ENCODE assay signal across 1 cellular context in the genomic region with DNA sequence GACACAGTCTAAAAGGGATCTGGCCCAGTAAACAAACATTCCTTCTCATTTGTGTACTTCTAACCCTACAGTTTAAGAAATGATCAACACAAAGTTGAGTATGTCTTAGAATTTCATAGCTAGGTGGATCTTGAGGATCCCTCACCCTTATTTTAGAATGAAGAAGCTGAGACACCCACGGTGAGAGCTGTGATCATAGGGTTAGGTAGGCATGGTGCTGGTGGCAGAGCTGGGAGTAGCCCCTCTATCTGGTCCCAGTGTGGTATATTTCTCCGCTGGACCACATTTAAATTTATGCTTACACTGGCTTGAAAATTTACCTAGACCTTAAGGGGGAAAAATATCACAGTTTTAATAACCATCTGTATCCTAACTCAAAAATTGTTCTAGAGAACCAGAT.
TF ChIP-seq lines count a peak whose summit lies in the region.

No MANE protein-coding gene starts in this region.

TF ChIP-seq in GM23338, 12 proteins besides CTCF, POLR2A, EP300 and RAD21:
- TF ChIP-seq, protein P1, sequence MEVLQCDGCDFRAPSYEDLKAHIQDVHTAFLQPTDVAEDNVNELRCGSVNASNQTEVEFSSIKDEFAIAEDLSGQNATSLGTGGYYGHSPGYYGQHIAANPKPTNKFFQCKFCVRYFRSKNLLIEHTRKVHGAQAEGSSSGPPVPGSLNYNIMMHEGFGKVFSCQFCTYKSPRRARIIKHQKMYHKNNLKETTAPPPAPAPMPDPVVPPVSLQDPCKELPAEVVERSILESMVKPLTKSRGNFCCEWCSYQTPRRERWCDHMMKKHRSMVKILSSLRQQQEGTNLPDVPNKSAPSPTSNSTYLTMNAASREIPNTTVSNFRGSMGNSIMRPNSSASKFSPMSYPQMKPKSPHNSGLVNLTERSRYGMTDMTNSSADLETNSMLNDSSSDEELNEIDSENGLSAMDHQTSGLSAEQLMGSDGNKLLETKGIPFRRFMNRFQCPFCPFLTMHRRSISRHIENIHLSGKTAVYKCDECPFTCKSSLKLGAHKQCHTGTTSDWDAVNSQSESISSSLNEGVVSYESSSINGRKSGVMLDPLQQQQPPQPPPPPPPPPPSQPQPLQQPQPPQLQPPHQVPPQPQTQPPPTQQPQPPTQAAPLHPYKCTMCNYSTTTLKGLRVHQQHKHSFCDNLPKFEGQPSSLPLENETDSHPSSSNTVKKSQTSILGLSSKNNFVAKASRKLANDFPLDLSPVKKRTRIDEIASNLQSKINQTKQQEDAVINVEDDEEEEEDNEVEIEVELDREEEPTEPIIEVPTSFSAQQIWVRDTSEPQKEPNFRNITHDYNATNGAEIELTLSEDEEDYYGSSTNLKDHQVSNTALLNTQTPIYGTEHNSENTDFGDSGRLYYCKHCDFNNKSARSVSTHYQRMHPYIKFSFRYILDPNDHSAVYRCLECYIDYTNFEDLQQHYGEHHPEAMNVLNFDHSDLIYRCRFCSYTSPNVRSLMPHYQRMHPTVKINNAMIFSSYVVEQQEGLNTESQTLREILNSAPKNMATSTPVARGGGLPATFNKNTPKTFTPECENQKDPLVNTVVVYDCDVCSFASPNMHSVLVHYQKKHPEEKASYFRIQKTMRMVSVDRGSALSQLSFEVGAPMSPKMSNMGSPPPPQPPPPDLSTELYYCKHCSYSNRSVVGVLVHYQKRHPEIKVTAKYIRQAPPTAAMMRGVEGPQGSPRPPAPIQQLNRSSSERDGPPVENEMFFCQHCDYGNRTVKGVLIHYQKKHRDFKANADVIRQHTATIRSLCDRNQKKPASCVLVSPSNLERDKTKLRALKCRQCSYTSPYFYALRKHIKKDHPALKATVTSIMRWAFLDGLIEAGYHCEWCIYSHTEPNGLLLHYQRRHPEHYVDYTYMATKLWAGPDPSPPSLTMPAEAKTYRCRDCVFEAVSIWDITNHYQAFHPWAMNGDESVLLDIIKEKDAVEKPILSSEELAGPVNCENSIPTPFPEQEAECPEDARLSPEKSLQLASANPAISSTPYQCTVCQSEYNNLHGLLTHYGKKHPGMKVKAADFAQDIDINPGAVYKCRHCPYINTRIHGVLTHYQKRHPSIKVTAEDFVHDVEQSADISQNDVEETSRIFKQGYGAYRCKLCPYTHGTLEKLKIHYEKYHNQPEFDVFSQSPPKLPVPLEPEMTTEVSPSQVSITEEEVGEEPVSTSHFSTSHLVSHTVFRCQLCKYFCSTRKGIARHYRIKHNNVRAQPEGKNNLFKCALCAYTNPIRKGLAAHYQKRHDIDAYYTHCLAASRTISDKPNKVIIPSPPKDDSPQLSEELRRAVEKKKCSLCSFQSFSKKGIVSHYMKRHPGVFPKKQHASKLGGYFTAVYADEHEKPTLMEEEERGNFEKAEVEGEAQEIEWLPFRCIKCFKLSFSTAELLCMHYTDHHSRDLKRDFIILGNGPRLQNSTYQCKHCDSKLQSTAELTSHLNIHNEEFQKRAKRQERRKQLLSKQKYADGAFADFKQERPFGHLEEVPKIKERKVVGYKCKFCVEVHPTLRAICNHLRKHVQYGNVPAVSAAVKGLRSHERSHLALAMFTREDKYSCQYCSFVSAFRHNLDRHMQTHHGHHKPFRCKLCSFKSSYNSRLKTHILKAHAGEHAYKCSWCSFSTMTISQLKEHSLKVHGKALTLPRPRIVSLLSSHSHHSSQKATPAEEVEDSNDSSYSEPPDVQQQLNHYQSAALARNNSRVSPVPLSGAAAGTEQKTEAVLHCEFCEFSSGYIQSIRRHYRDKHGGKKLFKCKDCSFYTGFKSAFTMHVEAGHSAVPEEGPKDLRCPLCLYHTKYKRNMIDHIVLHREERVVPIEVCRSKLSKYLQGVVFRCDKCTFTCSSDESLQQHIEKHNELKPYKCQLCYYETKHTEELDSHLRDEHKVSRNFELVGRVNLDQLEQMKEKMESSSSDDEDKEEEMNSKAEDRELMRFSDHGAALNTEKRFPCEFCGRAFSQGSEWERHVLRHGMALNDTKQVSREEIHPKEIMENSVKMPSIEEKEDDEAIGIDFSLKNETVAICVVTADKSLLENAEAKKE (CRISPR knock-in tag; IDR thresholded peaks at IDR 0.05) = no peak
- TF ChIP-seq ZNF331 (CRISPR knock-in tag; IDR thresholded peaks at IDR 0.05; ENCODE audit: low read depth) = no peak
- no peak for TF ChIP-seq JUNB (IDR thresholded peaks at IDR 0.05; ENCODE audit: unreplicated experiment)
- no peak for TF ChIP-seq CREB1 (CRISPR knock-in tag; IDR thresholded peaks at IDR 0.05; ENCODE audit: low read depth)
- TF ChIP-seq POLR2AphosphoS5 (IDR thresholded peaks at IDR 0.05; ENCODE audit: low read depth) = no peak
- no peak for TF ChIP-seq ZNF114 (CRISPR knock-in tag; IDR thresholded peaks at IDR 0.05)
- TF ChIP-seq EZH2 (IDR thresholded peaks at IDR 0.05; ENCODE audit: low read depth, unreplicated experiment) = no peak
- TF ChIP-seq, protein P2, sequence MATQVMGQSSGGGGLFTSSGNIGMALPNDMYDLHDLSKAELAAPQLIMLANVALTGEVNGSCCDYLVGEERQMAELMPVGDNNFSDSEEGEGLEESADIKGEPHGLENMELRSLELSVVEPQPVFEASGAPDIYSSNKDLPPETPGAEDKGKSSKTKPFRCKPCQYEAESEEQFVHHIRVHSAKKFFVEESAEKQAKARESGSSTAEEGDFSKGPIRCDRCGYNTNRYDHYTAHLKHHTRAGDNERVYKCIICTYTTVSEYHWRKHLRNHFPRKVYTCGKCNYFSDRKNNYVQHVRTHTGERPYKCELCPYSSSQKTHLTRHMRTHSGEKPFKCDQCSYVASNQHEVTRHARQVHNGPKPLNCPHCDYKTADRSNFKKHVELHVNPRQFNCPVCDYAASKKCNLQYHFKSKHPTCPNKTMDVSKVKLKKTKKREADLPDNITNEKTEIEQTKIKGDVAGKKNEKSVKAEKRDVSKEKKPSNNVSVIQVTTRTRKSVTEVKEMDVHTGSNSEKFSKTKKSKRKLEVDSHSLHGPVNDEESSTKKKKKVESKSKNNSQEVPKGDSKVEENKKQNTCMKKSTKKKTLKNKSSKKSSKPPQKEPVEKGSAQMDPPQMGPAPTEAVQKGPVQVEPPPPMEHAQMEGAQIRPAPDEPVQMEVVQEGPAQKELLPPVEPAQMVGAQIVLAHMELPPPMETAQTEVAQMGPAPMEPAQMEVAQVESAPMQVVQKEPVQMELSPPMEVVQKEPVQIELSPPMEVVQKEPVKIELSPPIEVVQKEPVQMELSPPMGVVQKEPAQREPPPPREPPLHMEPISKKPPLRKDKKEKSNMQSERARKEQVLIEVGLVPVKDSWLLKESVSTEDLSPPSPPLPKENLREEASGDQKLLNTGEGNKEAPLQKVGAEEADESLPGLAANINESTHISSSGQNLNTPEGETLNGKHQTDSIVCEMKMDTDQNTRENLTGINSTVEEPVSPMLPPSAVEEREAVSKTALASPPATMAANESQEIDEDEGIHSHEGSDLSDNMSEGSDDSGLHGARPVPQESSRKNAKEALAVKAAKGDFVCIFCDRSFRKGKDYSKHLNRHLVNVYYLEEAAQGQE (IDR thresholded peaks at IDR 0.05; ENCODE audit: unreplicated experiment) = no peak
- TF ChIP-seq EZH2phosphoT487 (IDR thresholded peaks at IDR 0.05; ENCODE audit: unreplicated experiment) = no peak
- TF ChIP-seq STAT1 (IDR thresholded peaks at IDR 0.05; ENCODE audit: unreplicated experiment) = no peak
- TF ChIP-seq, protein P3, sequence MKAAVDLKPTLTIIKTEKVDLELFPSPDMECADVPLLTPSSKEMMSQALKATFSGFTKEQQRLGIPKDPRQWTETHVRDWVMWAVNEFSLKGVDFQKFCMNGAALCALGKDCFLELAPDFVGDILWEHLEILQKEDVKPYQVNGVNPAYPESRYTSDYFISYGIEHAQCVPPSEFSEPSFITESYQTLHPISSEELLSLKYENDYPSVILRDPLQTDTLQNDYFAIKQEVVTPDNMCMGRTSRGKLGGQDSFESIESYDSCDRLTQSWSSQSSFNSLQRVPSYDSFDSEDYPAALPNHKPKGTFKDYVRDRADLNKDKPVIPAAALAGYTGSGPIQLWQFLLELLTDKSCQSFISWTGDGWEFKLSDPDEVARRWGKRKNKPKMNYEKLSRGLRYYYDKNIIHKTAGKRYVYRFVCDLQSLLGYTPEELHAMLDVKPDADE (IDR thresholded peaks at IDR 0.05) = no peak
- no peak for TF ChIP-seq NANOG (IDR thresholded peaks at IDR 0.05; ENCODE audit: borderline replicate concordance)
